ENCODE assay signal across 8 cellular contexts in genomic region chr4:118592289-118592688, GRCh38.
DNase-seq lines count a peak whose midpoint lies in the region; ATAC-seq, FAIRE-seq and TF ChIP-seq lines count a peak whose summit lies in the region.
"Not testable (repeated sequence)": the region's sequence is repeated elsewhere in the genome, so short reads cannot be mapped to it uniquely, and the experiment has no call there.

No MANE protein-coding gene starts in this region.

- H3K9ac ChIP-seq in HUES64 (ENCODE audit: low read depth, low read length) (peak overlapping the region; percentile 85; the same call in 1 of the 2 replicates), HepG2 (ENCODE audit: insufficient read depth, low read depth, low read length) (peak overlapping the region; percentile 82)

- H3K27ac ChIP-seq in C4-2B (peak overlapping the region; percentile 69), esophagus squamous epithelium (peak overlapping the region; percentile 86 to 91 (median 86)), HepG2 (ENCODE audit: extremely low read length, insufficient read depth, low read length) (peak overlapping the region; percentile 74), ovary (peak overlapping the region; percentile 23 to 88), thoracic aorta (peak overlapping the region; percentile 60 to 78)
- not testable (repeated sequence) for H3K27ac ChIP-seq in HUES64 (ENCODE audit: low read depth, low read length)

- H3K36me3 Mint-ChIP-seq in T-helper 2 cell treated with Interferon-gamma antibody and Interleukin-4, amounts not matched to agents 5 μg/mL and 100 μg/mL, for 36 hours (ENCODE audit: low read depth) = not testable (repeated sequence)

- intact Hi-C loops in esophagus squamous epithelium (cut with DNase I); HepG2 (cut with micrococcal nuclease; ENCODE audit: unreplicated experiment); ovary (cut with DNase I): not testable (repeated sequence)

- WGBS in HUES64 = 89% methylated on average over 10 of the region's 14 CpGs
- WGBS in esophagus squamous epithelium, 2 donors = 94 to 95% methylated on average over 5 to 13 of the region's 14 CpGs
- WGBS in HepG2 (ENCODE audit: low lambda C conversion rate) = 94% methylated on average over 11 of the region's 14 CpGs
- 87 to 93% (median 87%) methylated on average over 14 of the region's 14 CpGs for WGBS in ovary, 3 donors

- in situ Hi-C loops in astrocyte of the cerebellum (cut with HindIII; ENCODE audit: low sequenced_read_pairs); HepG2 (cut with HindIII; ENCODE audit: extremely low pct_ligation_motif_present, low pct_unique_long_range_greater_than_20kb): not testable (repeated sequence)

- DNase-seq in T-helper 2 cell treated with Interferon-gamma antibody and Interleukin-4, amounts not matched to agents 5 μg/mL and 100 μg/mL, for 36 hours (ENCODE audit: low spot score); astrocyte of the cerebellum (ENCODE audit: low read depth); esophagus squamous epithelium (lab: John Stamatoyannopoulos, UW); HepG2 (ENCODE audit: low spot score); thoracic aorta (ENCODE audit: low spot score): not testable (repeated sequence)
- peak in 2 of 5 donors; percentile 24 to 32 for DNase-seq in ovary

- not testable (repeated sequence) for TF ChIP-seq RAD21 in HepG2 (CRISPR knock-in tag; IDR thresholded peaks at IDR 0.05)

- CTCF ChIA-PET in HepG2 (lab: Yijun Ruan, JAX; ENCODE audit: low intra/inter-chr PET ratio, low total read pairs) = not testable (repeated sequence)

- H3K4me1 ChIP-seq in HUES64 (ENCODE audit: insufficient read depth, low read length); esophagus squamous epithelium; HepG2 (ENCODE audit: insufficient read depth, low read length); ovary (ENCODE audit: insufficient read depth); thoracic aorta (ENCODE audit: control insufficient read depth in 1 of 2, low read depth in 2 of 2): not testable (repeated sequence)

- not testable (repeated sequence) for H3K79me2 ChIP-seq in HepG2 (ENCODE audit: insufficient read depth, low read length)

- H3K36me3 ChIP-seq in HUES64 (ENCODE audit: insufficient read depth, low read length); esophagus squamous epithelium; HepG2 (replicated peaks in 1 of 2; ENCODE audit: control insufficient read depth in 1 of 2, insufficient read depth in 2 of 2, low read length in 2 of 2); ovary; thoracic aorta: not testable (repeated sequence)

- not testable (repeated sequence) for FAIRE-seq in HepG2 (lab: Jason Lieb, UNC)

- not testable (repeated sequence) for H3K9me3 ChIP-seq in HUES64 (ENCODE audit: insufficient read depth, low read depth, low read length); esophagus squamous epithelium; HepG2 (ENCODE audit: low read length); ovary; thoracic aorta

- H4K20me1 ChIP-seq in HepG2 (ENCODE audit: insufficient read depth, low read length) = not testable (repeated sequence)

- H3K27me3 ChIP-seq in HUES64 (ENCODE audit: insufficient read depth, low read length); esophagus squamous epithelium; HepG2 (ENCODE audit: control insufficient read depth in 1 of 2, insufficient read depth in 2 of 2, low read length in 2 of 2); ovary; thoracic aorta (replicated peaks; ENCODE audit: insufficient read depth): not testable (repeated sequence)

- ATAC-seq in HepG2; thoracic aorta (ENCODE audit: insufficient number of reproducible peaks, low FRiP score, low read depth): not testable (repeated sequence)

- not testable (repeated sequence) for TF ChIP-seq CTCF in C4-2B (conservative IDR thresholded peaks at IDR 0.05); astrocyte of the cerebellum (IDR thresholded peaks at IDR 0.05; ENCODE audit: low read depth, low read length, missing control alignments); esophagus squamous epithelium (IDR thresholded peaks at IDR 0.05); HepG2 (CRISPR knock-in tag; IDR thresholded peaks at IDR 0.05); ovary (IDR thresholded peaks at IDR 0.05); thoracic aorta (IDR thresholded peaks at IDR 0.05)

- not testable (repeated sequence) for TF ChIP-seq EP300 in HepG2 (IDR thresholded peaks at IDR 0.05; ENCODE audit: low read depth in 2 of 2, low read length in 2 of 2); HepG2 (CRISPR knock-in tag; IDR thresholded peaks at IDR 0.05; ENCODE audit: borderline replicate concordance); ovary (IDR thresholded peaks at IDR 0.05)

- not testable (repeated sequence) for TF ChIP-seq POLR2A in esophagus squamous epithelium (IDR thresholded peaks at IDR 0.05); HepG2 (IDR thresholded peaks at IDR 0.05; ENCODE audit: insufficient read depth in 1 of 2, low read depth in 2 of 2, low read length in 2 of 2); ovary (IDR thresholded peaks at IDR 0.05)

- H3K4me2 ChIP-seq in HepG2 (ENCODE audit: low read depth, low read length) = peak overlapping the region; percentile 78

- H3K27ac Mint-ChIP-seq in T-helper 2 cell treated with Interferon-gamma antibody and Interleukin-4, amounts not matched to agents 5 μg/mL and 100 μg/mL, for 36 hours = not testable (repeated sequence)

- H3K4me3 ChIP-seq in HUES64 (ENCODE audit: low read length) (peak overlapping the region; percentile 81), astrocyte of the cerebellum (ENCODE audit: low read depth, low read length) (peak overlapping the region; percentile 51), esophagus squamous epithelium (peak overlapping the region; percentile 44 to 68 (median 58)), HepG2 (replicated peaks in 1 of 3; ENCODE audit: insufficient read depth in 1 of 3, low read depth in 2 of 3, low read length in 3 of 3) (peak overlapping the region; percentile 57 to 73 (median 73); a peak in 5 of 6 replicates), ovary (peak overlapping the region; percentile 42), thoracic aorta (peak overlapping the region; percentile 74)

- H3K4me3 Mint-ChIP-seq in T-helper 2 cell treated with Interferon-gamma antibody and Interleukin-4, amounts not matched to agents 5 μg/mL and 100 μg/mL, for 36 hours = peak overlapping the region; percentile 99

- H2AFZ ChIP-seq in HepG2 (ENCODE audit: low read length) = not testable (repeated sequence)

- not testable (repeated sequence) for H3K4me1 Mint-ChIP-seq in T-helper 2 cell treated with Interferon-gamma antibody and Interleukin-4, amounts not matched to agents 5 μg/mL and 100 μg/mL, for 36 hours (ENCODE audit: low read depth)

- H3K9me3 Mint-ChIP-seq in T-helper 2 cell treated with Interferon-gamma antibody and Interleukin-4, amounts not matched to agents 5 μg/mL and 100 μg/mL, for 36 hours = not testable (repeated sequence)

- BruUV-seq in HepG2 (replicated peaks; lab: Mats Ljungman, UMichigan) = not testable (repeated sequence)

- POLR2A ChIA-PET in HepG2 (lab: Yijun Ruan, JAX) = interaction anchor here (1.3 kb wide), 1 partner anchor 93 kb away, joined by 5 read pairs; the partner anchor contains the start of gene METTL14

- not testable (repeated sequence) for H3K27me3 Mint-ChIP-seq in T-helper 2 cell treated with Interferon-gamma antibody and Interleukin-4, amounts not matched to agents 5 μg/mL and 100 μg/mL, for 36 hours (ENCODE audit: low read depth)

TF ChIP-seq in HepG2, 621 proteins besides CTCF, POLR2A, EP300 and RAD21:
- TF ChIP-seq ZBTB33 (CRISPR knock-in tag; IDR thresholded peaks at IDR 0.05) = peak; percentile 69; the same call in 1 of the 2 replicates
